Comparison of ENCODE assay signal across 5 cellular contexts in the genomic region with DNA sequence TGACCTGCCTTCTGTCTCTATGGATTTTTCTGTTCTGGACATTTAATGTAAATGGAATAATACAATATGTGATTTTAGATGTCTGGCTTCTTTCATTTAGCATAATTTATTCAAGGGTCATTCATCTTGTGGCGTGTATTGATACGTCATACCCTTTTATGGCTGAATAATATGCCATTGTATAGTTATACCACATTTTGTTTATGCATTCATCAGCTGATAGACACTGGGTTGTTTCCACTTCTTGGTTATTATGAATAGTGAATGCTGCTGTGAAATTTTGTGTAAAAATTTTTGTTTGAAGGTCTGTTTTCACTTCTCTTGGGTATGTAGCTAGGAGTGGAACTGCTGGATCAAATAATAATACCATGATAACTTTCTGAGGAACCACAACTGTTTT.
"Had no signal": no experiment of that assay in that cellular context is flagged by ENCODE, and none has a peak within 500 bp of the region (broad histone marks: within the 10 kb centered on the region; RNA-seq: fewer than 3 reads in every experiment).

No MANE protein-coding gene starts in this region.

- H3K4me3 ChIP-seq: GM23338, K562 had no signal

- ATAC-seq: GM23338, K562 had no signal

- DNase-seq: H9, HCEC 1CT, IMR-90 had no signal
